Comparison of ENCODE assay signal across 10 cellular contexts in genomic region chr17:6548578-6549330, GRCh38. TPM values are rescaled to one million over a fixed set of nuclear protein-coding genes. Genes with fewer than 3 reads are reported as not detected.
DNase-seq lines count a peak whose midpoint lies in the region; ATAC-seq, FAIRE-seq and TF ChIP-seq lines count a peak whose summit lies in the region.
"Had no signal": no experiment of that assay in that cellular context is flagged by ENCODE, and none has a peak within 500 bp of the region (broad histone marks: within the 10 kb centered on the region; RNA-seq: fewer than 3 reads in every experiment).

No MANE protein-coding gene starts in this region.

- H3K4ac ChIP-seq in H1 (replicated peaks; ENCODE audit: insufficient read length, low read depth, low read length): no peak overlapping the region

- TF ChIP-seq EP300 in SK-N-SH (IDR thresholded peaks at IDR 0.05; ENCODE audit: borderline replicate concordance in 1 of 2, low read depth in 1 of 2, low read length in 1 of 2): no peak
- no peak for TF ChIP-seq EP300 in H1 (IDR thresholded peaks at IDR 0.05; ENCODE audit: borderline replicate concordance in 1 of 2, low read depth in 2 of 2, low read length in 2 of 2)

- no peak overlapping the region for H2AK5ac ChIP-seq in H1 (ENCODE audit: low read depth, low read length)

- H3F3A ChIP-seq in SK-N-SH (replicated peaks; ENCODE audit: insufficient read depth): no peaks in the 10 kb centered on the region

- TF ChIP-seq CTCF in SK-N-SH (IDR thresholded peaks at IDR 0.05) (no peak), H1 (IDR thresholded peaks at IDR 0.05; ENCODE audit: control extremely low read depth in 1 of 3, insufficient read depth in 1 of 3, low read depth in 1 of 3, low read length in 3 of 3) (no peak), natural killer cell (IDR thresholded peaks at IDR 0.05) (no peak)

- H3K23ac ChIP-seq in H1 (ENCODE audit: insufficient read length): no peak overlapping the region

- no peak overlapping the region for H3K4me3 ChIP-seq in SK-N-SH (ENCODE audit: low read depth in 2 of 2, low read length in 1 of 2)
- no peak overlapping the region; the same call in 1 of the 2 replicates for H3K4me3 ChIP-seq in Jurkat, Clone E6-1 (ENCODE audit: low read length)
- no peak overlapping the region for H3K4me3 ChIP-seq in H1 (ENCODE audit: extremely low read depth in 1 of 4, insufficient read depth in 2 of 4, low read depth in 3 of 4, low read length in 4 of 4)
- H3K4me3 ChIP-seq: gastrocnemius medialis had no signal

- no peak overlapping the region; the same call in 1 of the 2 replicates for H2BK5ac ChIP-seq in H1 (ENCODE audit: low read depth, low read length)

- peak overlapping the region; percentile 92; the same call in 1 of the 2 replicates for H2BK15ac ChIP-seq in H1 (ENCODE audit: low read length)

- FAIRE-seq in H1 (lab: Jason Lieb, UNC): no peak
- FAIRE-seq in frontal cortex (lab: Jason Lieb, UNC): no peak

- H3K9me3 ChIP-seq in SK-N-SH: no peaks in the 10 kb centered on the region
- H3K9me3 ChIP-seq in H1 (ENCODE audit: insufficient read depth in 2 of 2, low read depth in 1 of 2, low read length in 1 of 2): no peaks in the 10 kb centered on the region
- H3K9me3 ChIP-seq: gastrocnemius medialis had no signal

- H3K9ac ChIP-seq in SK-N-SH (no peak overlapping the region), H1 (replicated peaks in 1 of 4; ENCODE audit: extremely low read depth in 1 of 4, low read depth in 3 of 4, low read length in 3 of 4) (no peak overlapping the region)

- peaks cover 19% of the 10 kb centered on the region in 2 donors for H3K27me3 Mint-ChIP-seq in natural killer cell (ENCODE audit: low read depth in 2 of 2)

- DNase-seq in SK-N-SH (no peak), H1 (ENCODE audit: low read depth in 1 of 2, low spot score in 2 of 2) (no peak), frontal cortex (ENCODE audit: low spot score in 2 of 2) (no peak), natural killer cell (no peak)
- peak; percentile 71 for DNase-seq in Jurkat, Clone E6-1 (ENCODE audit: low read depth, low spot score)
- no peak for DNase-seq in stimulated activated effector memory CD8-positive, alpha-beta T cell treated with anti-CD3 and anti-CD28 coated beads, Interleukin-12 subunit alpha, Interleukin-12 subunit beta, amount 100 ng/mL, for 72 hours (ENCODE audit: low spot score in 2 of 2)
- DNase-seq: gastrocnemius medialis had no signal

- H3K18ac ChIP-seq in H1 (ENCODE audit: extremely low read depth, low read length): no peak overlapping the region

- H3K4me1 ChIP-seq in SK-N-SH (ENCODE audit: control insufficient read depth in 1 of 2, insufficient read depth in 2 of 2, low read depth in 1 of 2, low read length in 1 of 2) (no peaks in the 10 kb centered on the region), H1 (replicated peaks in 1 of 4; ENCODE audit: control insufficient read depth in 3 of 4, insufficient read depth in 4 of 4, low read length in 3 of 4) (peaks cover 0 to 22% (median 6%) of the 10 kb centered on the region in 4 experiments; a peak in 6 of 7 replicates)
- H3K4me1 ChIP-seq: gastrocnemius medialis had no signal

- H3K79me2 ChIP-seq in SK-N-SH (ENCODE audit: insufficient read depth): no peaks in the 10 kb centered on the region
- no peaks in the 10 kb centered on the region for H3K79me2 ChIP-seq in H1 (ENCODE audit: control insufficient read depth in 1 of 2, insufficient read depth in 2 of 2, low read length in 2 of 2)

- peak overlapping the region; percentile 60 for H3K27ac Mint-ChIP-seq in stimulated activated effector memory CD8-positive, alpha-beta T cell treated with anti-CD3 and anti-CD28 coated beads, Interleukin-12 subunit alpha, Interleukin-12 subunit beta, amount 100 ng/mL, for 72 hours
- H3K27ac Mint-ChIP-seq in natural killer cell: no peak overlapping the region

- no peaks in the 10 kb centered on the region for H3K9me2 ChIP-seq in SK-N-SH

- no peak overlapping the region for H4K8ac ChIP-seq in H1 (ENCODE audit: extremely low read depth, insufficient read depth, low read length)

- POLR2A ChIA-PET in SK-N-SH (lab: Yijun Ruan, JAX): no interaction called here
- POLR2A ChIA-PET in H1 (lab: Charles Lee; ENCODE audit: partially characterized antibody): interaction anchor here (1.1 to 1.4 kb wide), 5 partner anchors 10 to 95 kb away, joined by 3 to 4 read pairs (median 3); no protein-coding TSS in a partner anchor

- H2AFZ ChIP-seq in SK-N-SH (ENCODE audit: low read depth) (no peak overlapping the region), H1 (ENCODE audit: low read length) (no peak overlapping the region)

- 0 out of 2 replicates have a peak overlapping the region, but pooled peaks have one; percentile 15 for H3K4me2 ChIP-seq in SK-N-SH
- H3K4me2 ChIP-seq in H1 (ENCODE audit: insufficient read depth in 1 of 2, low read depth in 2 of 2, low read length in 2 of 2): no peak overlapping the region

- H3K27me3 ChIP-seq in SK-N-SH (ENCODE audit: insufficient read depth): no peaks in the 10 kb centered on the region
- H3K27me3 ChIP-seq in H1 (replicated peaks in 1 of 4; ENCODE audit: control insufficient read depth in 3 of 4, extremely low read depth in 1 of 4, insufficient read depth in 3 of 4, low read length in 3 of 4): peaks cover 0 to 4% (median 0%) of the 10 kb centered on the region in 4 experiments; a peak in 4 of 7 replicates

- H3K14ac ChIP-seq in H1 (ENCODE audit: insufficient read length): no peak overlapping the region

- no peak overlapping the region for H3K56ac ChIP-seq in H1 (replicated peaks; ENCODE audit: insufficient read length, low read depth, low read length)

- H3K27ac ChIP-seq in SK-N-SH (ENCODE audit: low read depth in 2 of 2, low read length in 1 of 2) (no peak overlapping the region), H1 (ENCODE audit: low read depth, low read length) (no peak overlapping the region)
- H3K27ac ChIP-seq: gastrocnemius medialis had no signal

- TF ChIP-seq POLR2A in H1 (IDR thresholded peaks at IDR 0.05; ENCODE audit: control extremely low read depth in 1 of 2, low read depth in 2 of 2, low read length in 2 of 2): no peak

- H3K23me2 ChIP-seq in H1 (ENCODE audit: low read depth, low read length): no peaks in the 10 kb centered on the region; the same call in 1 of the 2 replicates

- no peak overlapping the region; the same call in 1 of the 2 replicates for H2BK12ac ChIP-seq in H1 (ENCODE audit: low read depth, low read length)

- no peaks in the 10 kb centered on the region for H3K9me3 Mint-ChIP-seq in stimulated activated effector memory CD8-positive, alpha-beta T cell treated with anti-CD3 and anti-CD28 coated beads, Interleukin-12 subunit alpha, Interleukin-12 subunit beta, amount 100 ng/mL, for 72 hours
- H3K9me3 Mint-ChIP-seq in natural killer cell: no peaks in the 10 kb centered on the region

- H3K4me3 Mint-ChIP-seq in stimulated activated effector memory CD8-positive, alpha-beta T cell treated with anti-CD3 and anti-CD28 coated beads, Interleukin-12 subunit alpha, Interleukin-12 subunit beta, amount 100 ng/mL, for 72 hours: peak overlapping the region; percentile 27
- no peak overlapping the region for H3K4me3 Mint-ChIP-seq in natural killer cell

- peaks cover 10% of the 10 kb centered on the region for H3K36me3 Mint-ChIP-seq in stimulated activated effector memory CD8-positive, alpha-beta T cell treated with anti-CD3 and anti-CD28 coated beads, Interleukin-12 subunit alpha, Interleukin-12 subunit beta, amount 100 ng/mL, for 72 hours
- H3K36me3 Mint-ChIP-seq in natural killer cell: no peaks in the 10 kb centered on the region

- peaks cover 15% of the 10 kb centered on the region for H3K4me1 Mint-ChIP-seq in stimulated activated effector memory CD8-positive, alpha-beta T cell treated with anti-CD3 and anti-CD28 coated beads, Interleukin-12 subunit alpha, Interleukin-12 subunit beta, amount 100 ng/mL, for 72 hours
- H3K4me1 Mint-ChIP-seq in natural killer cell: peaks cover 0 to 9% of the 10 kb centered on the region in 2 donors

- H4K20me1 ChIP-seq in SK-N-SH (ENCODE audit: insufficient read depth) (no peaks in the 10 kb centered on the region), H1 (replicated peaks in 1 of 2; ENCODE audit: control insufficient read depth in 1 of 2, insufficient read depth in 2 of 2, low read length in 2 of 2) (no peaks in the 10 kb centered on the region)

- H2BK20ac ChIP-seq in H1 (ENCODE audit: low read length): no peak overlapping the region; the same call in 1 of the 2 replicates

- no peak for TF ChIP-seq RAD21 in SK-N-SH (IDR thresholded peaks at IDR 0.05; ENCODE audit: low read length)
- no peak for TF ChIP-seq RAD21 in H1 (IDR thresholded peaks at IDR 0.05 in 1 of 2, conservative IDR thresholded peaks at IDR 0.05 in 1 of 2; ENCODE audit: low read depth in 2 of 2, low read length in 2 of 2)

- H3K79me1 ChIP-seq in H1 (ENCODE audit: low read depth, low read length): no peaks in the 10 kb centered on the region; the same call in 1 of the 2 replicates

- CTCF ChIA-PET in SK-N-SH (lab: Yijun Ruan, JAX) (interaction anchor here (1.8 kb wide), 1 partner anchor 76 kb away, joined by 4 read pairs; no protein-coding TSS in a partner anchor), H1 (lab: Charles Lee; ENCODE audit: partially characterized antibody) (interaction anchor here (0.9 to 2.6 kb wide), 14 partner anchors 9 to 80 kb away, joined by 3 to 8 read pairs (median 4); no protein-coding TSS in a partner anchor)

- ATAC-seq in SK-N-SH treated with all-trans-retinoic acid at 6 μM for 48 hours: no peak; the same call in 2 of the 3 replicates
- peak; percentile 82 for ATAC-seq in stimulated activated effector memory CD8-positive, alpha-beta T cell treated with anti-CD3 and anti-CD28 coated beads, Interleukin-12 subunit alpha, Interleukin-12 subunit beta, amount 100 ng/mL, for 72 hours
- ATAC-seq in HG02970 (IDR thresholded peaks at IDR 0.05; ENCODE audit: low FRiP score, unreplicated experiment): no peak
- ATAC-seq in natural killer cell: no peak
- ATAC-seq: gastrocnemius medialis had no signal

- H4K91ac ChIP-seq in H1 (replicated peaks; ENCODE audit: insufficient read length, low read length): no peak overlapping the region

- intact Hi-C loops in natural killer cell (cut with micrococcal nuclease): no loop called here

- no peak overlapping the region for H4K5ac ChIP-seq in H1 (ENCODE audit: insufficient read length, low read depth, low read length)

- H3K36me3 ChIP-seq in SK-N-SH (replicated peaks in 1 of 2; ENCODE audit: control insufficient read depth in 1 of 2, insufficient read depth in 2 of 2, low read length in 1 of 2) (no peaks in the 10 kb centered on the region), H1 (ENCODE audit: control insufficient read depth in 2 of 4, insufficient read depth in 4 of 4, low read length in 3 of 4) (no peaks in the 10 kb centered on the region)
- H3K36me3 ChIP-seq: gastrocnemius medialis had no signal

- 64% methylated on average over 9 of the region's 11 CpGs for WGBS in SK-N-SH (ENCODE audit: low lambda C conversion rate)
- WGBS in H1 (ENCODE audit: extremely low coverage in 1 of 2, insufficient coverage in 1 of 2, insufficient read length in 1 of 2, insufficient replicate concordance in 2 of 2, low coverage in 1 of 2, low lambda C conversion rate in 2 of 2, missing lambda C conversion rate in 1 of 2), 2 experiments: 84% methylated on average over 11 of the region's 11 CpGs; no CpG with 5 or more reads in 1 of the 2 experiments

- H2BK120ac ChIP-seq in H1 (replicated peaks; ENCODE audit: low read depth, low read length): no peak overlapping the region

RNA-seq across cellular contexts. Expression of gene PITPNM3, which starts 7.6 kb away (rescaled TPM):
- 0.82 and 0.86 TPM in 2 replicates for polyA plus RNA-seq in SK-N-SH (2012; rRNA removed)
- 0.33 and 0.52 TPM in 2 replicates for polyA plus RNA-seq in SK-N-SH (2012; cell fraction: cytosol; rRNA removed)
- polyA plus RNA-seq in SK-N-SH (2012; cell fraction: nucleus; rRNA removed): 3.1 and 3.5 TPM in 2 replicates
- polyA plus RNA-seq in Jurkat, Clone E6-1 (2012; ENCODE audit: insufficient read depth, insufficient read length): 1.3 TPM
- total RNA-seq in H1 (2021; fragmentation: NEBNext Ultra II Directional; extraction: Animal tissue kit (Norgen Biotek cat#: 25700)): 1.7 and 2.1 TPM in 2 replicates
- polyA plus RNA-seq in H1 (2011; rRNA removed): 3.1 and 4.8 TPM in 2 replicates
- polyA plus RNA-seq in H1 (2011; cell fraction: cytosol; rRNA removed): 3.3 TPM
- polyA plus RNA-seq in H1 (2011; cell fraction: nucleus; rRNA removed): 7.3 TPM
- polyA plus RNA-seq in H1 (2012, experiment 1 of 2): 1.8 to 2.8 TPM (median 2.2 TPM) in 4 replicates
- 1.2 TPM for polyA plus RNA-seq in H1 (2012, experiment 2 of 2)
- polyA plus RNA-seq in H1 (2013, experiment 1 of 2): 1.1 TPM
- polyA plus RNA-seq in H1 (2013, experiment 2 of 2): 0.98 TPM
- 3.1 and 3.5 TPM in 2 replicates for polyA minus RNA-seq in H1 (2011; rRNA and poly(A)+ RNA removed)
- polyA minus RNA-seq in H1 (2011; cell fraction: cytosol; rRNA and poly(A)+ RNA removed): 3.4 TPM
- 3.5 TPM for polyA minus RNA-seq in H1 (2011; cell fraction: nucleus; rRNA and poly(A)+ RNA removed)
- total RNA-seq in frontal cortex: 10.6 TPM
- under 1 TPM; 0.42 to 0.75 (median 0.50) TPM for total RNA-seq in natural killer cell
- polyA plus RNA-seq: IgD-negative memory B cell had no signal
